In the genomic region with DNA sequence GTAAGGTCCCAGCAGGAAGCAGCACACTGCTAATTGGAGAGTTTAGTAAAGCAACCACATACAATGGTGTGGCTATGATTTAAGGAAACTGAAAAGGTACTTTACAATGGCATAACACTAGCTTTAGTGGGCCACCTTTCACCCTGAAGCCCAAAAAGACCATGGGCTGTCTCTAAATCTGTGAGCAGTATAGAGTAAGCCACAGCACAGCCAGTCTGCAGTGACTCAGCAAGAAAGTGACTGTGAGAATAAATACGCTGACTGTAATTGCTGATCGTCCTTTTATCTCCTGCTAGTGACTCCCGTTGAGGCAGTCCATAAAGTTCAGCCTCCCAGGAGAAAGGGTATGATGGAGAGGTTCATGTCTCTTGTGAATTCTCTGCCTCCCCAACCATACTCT, we compare ENCODE assay signal across 19 cellular contexts.
DNase-seq lines count a peak whose midpoint lies in the region; ATAC-seq and TF ChIP-seq lines count a peak whose summit lies in the region.
"Had no signal": no experiment of that assay in that cellular context is flagged by ENCODE, and none has a peak within 500 bp of the region (broad histone marks: within the 10 kb centered on the region; RNA-seq: fewer than 3 reads in every experiment).

No MANE protein-coding gene starts in this region.

- H3K36me3 ChIP-seq in GM23338 (ENCODE audit: insufficient read depth) (no peaks in the 10 kb centered on the region), mesendoderm (ENCODE audit: control insufficient read depth, insufficient read depth, low read length) (no peaks in the 10 kb centered on the region)
- H3K36me3 ChIP-seq: BLaER1, gastrocnemius medialis, ovary had no signal

- H4K20me1 ChIP-seq in GM23338 (replicated peaks; ENCODE audit: insufficient read depth) = no peaks in the 10 kb centered on the region
- H4K20me1 ChIP-seq: BLaER1 had no signal

- H3K27ac ChIP-seq in GM23338 (ENCODE audit: low read depth) = no peak overlapping the region
- peak overlapping the region; percentile 15 for H3K27ac ChIP-seq in mesendoderm (ENCODE audit: low read depth, low read length)
- H3K27ac ChIP-seq: BLaER1, gastrocnemius medialis, ovary had no signal

- peak overlapping the region; percentile 70 for H3K18ac ChIP-seq in mesendoderm (ENCODE audit: low read length)

- H3K4me3 ChIP-seq in GM23338 (no peak overlapping the region), astrocyte of the spinal cord (ENCODE audit: low read depth, low read length) (no peak overlapping the region), mesendoderm (ENCODE audit: low read length) (no peak overlapping the region)
- H3K4me3 ChIP-seq: BLaER1, ovary had no signal

- no peaks in the 10 kb centered on the region for H3K9me2 ChIP-seq in GM23338 (ENCODE audit: insufficient read depth)

- WGBS in mesendoderm (ENCODE audit: extremely low coverage, insufficient coverage, low lambda C conversion rate) = no CpG with 5 or more reads among the region's 3 CpGs

- peak overlapping the region; percentile 76 for H4K8ac ChIP-seq in mesendoderm (ENCODE audit: low read depth, low read length)

- no peaks in the 10 kb centered on the region for H3K79me2 ChIP-seq in GM23338 (replicated peaks; ENCODE audit: insufficient read depth)
- H3K79me2 ChIP-seq in mesendoderm (ENCODE audit: control insufficient read depth, insufficient read depth, low read length) = no peaks in the 10 kb centered on the region

- H2BK120ac ChIP-seq in mesendoderm (ENCODE audit: low read depth, low read length) = no peak overlapping the region

- no peak overlapping the region for H3K4ac ChIP-seq in mesendoderm (ENCODE audit: low read depth, low read length)

- H3K4me1 ChIP-seq in GM23338 (ENCODE audit: insufficient read depth) (peaks cover 20% of the 10 kb centered on the region), mesendoderm (ENCODE audit: control insufficient read depth, low read depth, low read length) (peaks cover 3% of the 10 kb centered on the region)
- H3K4me1 ChIP-seq: BLaER1 had no signal

- H2AFZ ChIP-seq in GM23338 = peak overlapping the region; percentile 39; the same call in 1 of the 2 replicates

- no peaks in the 10 kb centered on the region for H3K36me3 Mint-ChIP-seq in GM23338 (ENCODE audit: low read depth)
- H3K36me3 Mint-ChIP-seq: activated naive CD8-positive, alpha-beta T cell treated with anti-CD3 and anti-CD28 coated beads, Interleukin-2, amount 10 ng/mL, durations not matched to agents 7 days and 5 days; IgD-negative memory B cell had no signal

- in situ Hi-C loops in astrocyte of the spinal cord (cut with HindIII; ENCODE audit: low sequenced_read_pairs) = no loop called here

- no peaks in the 10 kb centered on the region for H3K9me3 Mint-ChIP-seq in GM23338
- H3K9me3 Mint-ChIP-seq: activated naive CD8-positive, alpha-beta T cell treated with anti-CD3 and anti-CD28 coated beads, Interleukin-2, amount 10 ng/mL, durations not matched to agents 7 days and 5 days; activated T-cell treated with anti-CD3 and anti-CD28 coated beads, Interleukin-2, amount 50 U/mL, for 24 hours had no signal

- H2AK5ac ChIP-seq in mesendoderm (ENCODE audit: low read length) = no peak overlapping the region

- peak; percentile 67 for ATAC-seq in GM23338
- ATAC-seq in HG03280 (IDR thresholded peaks at IDR 0.05; ENCODE audit: unreplicated experiment) = no peak

- H4K5ac ChIP-seq in mesendoderm (ENCODE audit: low read length) = no peak overlapping the region

- no peaks in the 10 kb centered on the region for H3F3A ChIP-seq in GM23338 (replicated peaks; ENCODE audit: low read depth)

- H3K27me3 ChIP-seq in GM23338 (ENCODE audit: insufficient read depth) = no peaks in the 10 kb centered on the region
- no peaks in the 10 kb centered on the region for H3K27me3 ChIP-seq in mesendoderm (ENCODE audit: insufficient read depth, low read length, poor library complexity)
- H3K27me3 ChIP-seq: BLaER1, gastrocnemius medialis, ovary had no signal

- H3K9ac ChIP-seq in mesendoderm (ENCODE audit: low read length) = no peak overlapping the region
- H3K9ac ChIP-seq: BLaER1 had no signal

- H3K4me3 Mint-ChIP-seq in GM23338 = no peak overlapping the region
- H3K4me3 Mint-ChIP-seq: activated naive CD8-positive, alpha-beta T cell treated with anti-CD3 and anti-CD28 coated beads, Interleukin-2, amount 10 ng/mL, durations not matched to agents 7 days and 5 days; activated T-cell treated with anti-CD3 and anti-CD28 coated beads, Interleukin-2, amount 50 U/mL, for 24 hours; IgD-negative memory B cell had no signal

- H3K79me1 ChIP-seq in mesendoderm (ENCODE audit: low read length) = no peaks in the 10 kb centered on the region

- H3K27ac Mint-ChIP-seq in GM23338 = peak overlapping the region; percentile 89
- H3K27ac Mint-ChIP-seq: activated naive CD8-positive, alpha-beta T cell treated with anti-CD3 and anti-CD28 coated beads, Interleukin-2, amount 10 ng/mL, durations not matched to agents 7 days and 5 days; activated T-cell treated with anti-CD3 and anti-CD28 coated beads, Interleukin-2, amount 50 U/mL, for 24 hours; IgD-negative memory B cell had no signal

- H3K27me3 Mint-ChIP-seq in GM23338 (ENCODE audit: insufficient read depth, low read depth, poor library complexity) = no peaks in the 10 kb centered on the region
- H3K27me3 Mint-ChIP-seq: activated naive CD8-positive, alpha-beta T cell treated with anti-CD3 and anti-CD28 coated beads, Interleukin-2, amount 10 ng/mL, durations not matched to agents 7 days and 5 days; activated T-cell treated with anti-CD3 and anti-CD28 coated beads, Interleukin-2, amount 50 U/mL, for 24 hours; IgD-negative memory B cell had no signal

- H3K4me2 ChIP-seq in GM23338 = no peak overlapping the region
- H3K4me2 ChIP-seq in mesendoderm (ENCODE audit: low read length) = no peak overlapping the region
- H3K4me2 ChIP-seq: BLaER1 had no signal

- H2BK15ac ChIP-seq in mesendoderm (replicated peaks; ENCODE audit: low read depth) = no peak overlapping the region

- DNase-seq in GM23338 (ENCODE audit: low spot score) (peak; percentile 46), NCI-H460 (ENCODE audit: extremely low read depth, low read depth) (peak; percentile 82), astrocyte of the spinal cord (ENCODE audit: low read depth, low spot score) (peak; percentile 0), mesendoderm (peak; percentile 84), NAMALWA (ENCODE audit: low spot score) (no peak), NCI-H2107 (lab: John Stamatoyannopoulos, UW) (no peak)
- no peak for DNase-seq in activated effector memory CD4-positive, alpha-beta T cell treated with anti-CD3 and anti-CD28 coated beads, Interleukin-2, amount 50 U/mL, for 16 hours
- DNase-seq: activated naive CD8-positive, alpha-beta T cell treated with anti-CD3 and anti-CD28 coated beads, Interleukin-2, amount 10 ng/mL, durations not matched to agents 7 days and 5 days; activated T-cell treated with anti-CD3 and anti-CD28 coated beads, Interleukin-2, amount 50 U/mL, for 24 hours; caudate nucleus; DND-41; gastrocnemius medialis; NCI-H1417 treated with DMSO at 0.1 percent for 48 hours; NCI-H524; ovary; stimulated activated CD4-positive, alpha-beta T cell treated with anti-CD3 and anti-CD28 coated beads, Interleukin-15, amount 100 ng/mL, for 24 hours had no signal

- no peak overlapping the region for H2BK5ac ChIP-seq in mesendoderm (ENCODE audit: low read length)

- TF ChIP-seq CTCF in GM23338 (conservative IDR thresholded peaks at IDR 0.05; ENCODE audit: low read depth in 2 of 2) = no peak
- no peak for TF ChIP-seq CTCF in astrocyte of the spinal cord (IDR thresholded peaks at IDR 0.05; ENCODE audit: low read depth, low read length)

- peak overlapping the region; percentile 40 for H3K56ac ChIP-seq in mesendoderm (ENCODE audit: low read length)

- H3K4me1 Mint-ChIP-seq in GM23338 = peaks cover 20% of the 10 kb centered on the region
- H3K4me1 Mint-ChIP-seq: activated naive CD8-positive, alpha-beta T cell treated with anti-CD3 and anti-CD28 coated beads, Interleukin-2, amount 10 ng/mL, durations not matched to agents 7 days and 5 days; IgD-negative memory B cell had no signal

- no peak overlapping the region for H3K23ac ChIP-seq in mesendoderm (ENCODE audit: low read length)

TF ChIP-seq in GM23338, 12 proteins besides CTCF, POLR2A, EP300 and RAD21 (continues in another document):
- no peak for TF ChIP-seq ZNF114 (CRISPR knock-in tag; IDR thresholded peaks at IDR 0.05)
- TF ChIP-seq NANOG (IDR thresholded peaks at IDR 0.05; ENCODE audit: borderline replicate concordance) = no peak
- TF ChIP-seq CREB1 (CRISPR knock-in tag; IDR thresholded peaks at IDR 0.05; ENCODE audit: low read depth) = no peak
- TF ChIP-seq EZH2phosphoT487 (IDR thresholded peaks at IDR 0.05; ENCODE audit: unreplicated experiment) = no peak
- no peak for TF ChIP-seq REST (IDR thresholded peaks at IDR 0.05; ENCODE audit: unreplicated experiment)
- no peak for TF ChIP-seq POLR2AphosphoS5 (IDR thresholded peaks at IDR 0.05; ENCODE audit: low read depth)
- no peak for TF ChIP-seq STAT1 (IDR thresholded peaks at IDR 0.05; ENCODE audit: unreplicated experiment)

Comparison
In these comparisons a context has a peak if more than half of its experiments do, and no peak if none do; other contexts are left out.
1. DNase-seq: peak in GM23338 (single experiment), NCI-H460 (single experiment), astrocyte of the spinal cord (single experiment) and mesendoderm (single experiment); none in activated effector memory CD4-positive, alpha-beta T cell treated with anti-CD3 and anti-CD28 coated beads, Interleukin-2, amount 50 U/mL, for 16 hours (single experiment), NAMALWA (single experiment) and NCI-H2107 (single experiment).